In genomic region chr17:16033729-16034349, GRCh38 we compare ENCODE assay signal across 18 cellular contexts.
DNase-seq lines count a peak whose midpoint lies in the region; ATAC-seq and FAIRE-seq lines count a peak whose summit lies in the region.
"Had no signal": no experiment of that assay in that cellular context is flagged by ENCODE, and none has a peak within 500 bp of the region (broad histone marks: within the 10 kb centered on the region; RNA-seq: fewer than 3 reads in every experiment).

No MANE protein-coding gene starts in this region.

- no peaks in the 10 kb centered on the region for H3K9me3 Mint-ChIP-seq in activated T-cell treated with anti-CD3 and anti-CD28 coated beads, Interleukin-2, amount 50 U/mL, for 24 hours
- H3K9me3 Mint-ChIP-seq in activated naive CD8-positive, alpha-beta T cell treated with anti-CD3 and anti-CD28 coated beads, Interleukin-2, amount 50 U/mL, for 24 hours = no peaks in the 10 kb centered on the region
- H3K9me3 Mint-ChIP-seq in stimulated activated effector memory CD8-positive, alpha-beta T cell treated with anti-CD3 and anti-CD28 coated beads, Interleukin-12 subunit alpha, Interleukin-12 subunit beta, amount 100 ng/mL, for 72 hours = no peaks in the 10 kb centered on the region

- FAIRE-seq in urothelium cell line (lab: Jason Lieb, UNC) = no peak
- FAIRE-seq: A549 had no signal

- no peak for ATAC-seq in activated naive CD8-positive, alpha-beta T cell treated with anti-CD3 and anti-CD28 coated beads, Interleukin-2, amount 50 U/mL, for 24 hours
- ATAC-seq in stimulated activated effector memory CD8-positive, alpha-beta T cell treated with anti-CD3 and anti-CD28 coated beads, Interleukin-12 subunit alpha, Interleukin-12 subunit beta, amount 100 ng/mL, for 72 hours = no peak
- ATAC-seq: A549, HCT116 had no signal

- H3K27ac Mint-ChIP-seq in activated T-cell treated with anti-CD3 and anti-CD28 coated beads, Interleukin-2, amount 50 U/mL, for 24 hours = peak overlapping the region; percentile 71
- peak overlapping the region; percentile 14 for H3K27ac Mint-ChIP-seq in activated naive CD8-positive, alpha-beta T cell treated with anti-CD3 and anti-CD28 coated beads, Interleukin-2, amount 50 U/mL, for 24 hours
- peak overlapping the region; percentile 73 for H3K27ac Mint-ChIP-seq in stimulated activated effector memory CD8-positive, alpha-beta T cell treated with anti-CD3 and anti-CD28 coated beads, Interleukin-12 subunit alpha, Interleukin-12 subunit beta, amount 100 ng/mL, for 72 hours

- H3K27me3 Mint-ChIP-seq in activated T-cell treated with anti-CD3 and anti-CD28 coated beads, Interleukin-2, amount 50 U/mL, for 24 hours = no peaks in the 10 kb centered on the region
- H3K27me3 Mint-ChIP-seq in activated naive CD8-positive, alpha-beta T cell treated with anti-CD3 and anti-CD28 coated beads, Interleukin-2, amount 50 U/mL, for 24 hours = no peaks in the 10 kb centered on the region

- peaks cover 42% of the 10 kb centered on the region for H3K4me1 Mint-ChIP-seq in activated T-cell treated with anti-CD3 and anti-CD28 coated beads, Interleukin-2, amount 50 U/mL, for 24 hours (ENCODE audit: low read depth)
- H3K4me1 Mint-ChIP-seq in activated naive CD8-positive, alpha-beta T cell treated with anti-CD3 and anti-CD28 coated beads, Interleukin-2, amount 50 U/mL, for 24 hours = peaks cover 24% of the 10 kb centered on the region
- H3K4me1 Mint-ChIP-seq in stimulated activated effector memory CD8-positive, alpha-beta T cell treated with anti-CD3 and anti-CD28 coated beads, Interleukin-12 subunit alpha, Interleukin-12 subunit beta, amount 100 ng/mL, for 72 hours = peaks cover 11% of the 10 kb centered on the region

- no peak overlapping the region for H3K4me3 Mint-ChIP-seq in activated T-cell treated with anti-CD3 and anti-CD28 coated beads, Interleukin-2, amount 50 U/mL, for 24 hours
- no peak overlapping the region for H3K4me3 Mint-ChIP-seq in activated naive CD8-positive, alpha-beta T cell treated with anti-CD3 and anti-CD28 coated beads, Interleukin-2, amount 50 U/mL, for 24 hours
- no peak overlapping the region for H3K4me3 Mint-ChIP-seq in stimulated activated effector memory CD8-positive, alpha-beta T cell treated with anti-CD3 and anti-CD28 coated beads, Interleukin-12 subunit alpha, Interleukin-12 subunit beta, amount 100 ng/mL, for 72 hours

- DNase-seq in activated T-cell treated with anti-CD3 and anti-CD28 coated beads, Interleukin-2, amount 50 U/mL, for 24 hours = no peak
- no peak for DNase-seq in activated T-cell treated with anti-CD3 and anti-CD28 coated beads for 4 hours
- peak; percentile 47 for DNase-seq in NCI-H1048 (lab: John Stamatoyannopoulos, UW)
- DNase-seq in activated naive CD8-positive, alpha-beta T cell treated with anti-CD3 and anti-CD28 coated beads, Interleukin-2, amount 50 U/mL, for 24 hours = no peak
- no peak for DNase-seq in stimulated activated effector memory CD8-positive, alpha-beta T cell treated with anti-CD3 and anti-CD28 coated beads, Interleukin-12 subunit alpha, Interleukin-12 subunit beta, amount 100 ng/mL, for 72 hours (ENCODE audit: low spot score in 2 of 2)
- DNase-seq in urothelium cell line (ENCODE audit: low spot score) = no peak
- no peak for DNase-seq in SW480 (ENCODE audit: low spot score)
- no peak for DNase-seq in GM03348 (ENCODE audit: low spot score)
- DNase-seq: DND-41, GDM1, MV-4-11, NCI-H1436 treated with DMSO at 0.1 percent for 48 hours, NCI-H2081 treated with DMSO at 0.1 percent for 48 hours, NCI-H2227 treated with DMSO at 0.1 percent for 48 hours, NCI-H524 treated with DMSO at 0.1 percent for 48 hours, RPMI8226 had no signal

- peaks cover 100% of the 10 kb centered on the region for H3K36me3 Mint-ChIP-seq in activated T-cell treated with anti-CD3 and anti-CD28 coated beads, Interleukin-2, amount 50 U/mL, for 24 hours (ENCODE audit: low read depth)
- H3K36me3 Mint-ChIP-seq in activated naive CD8-positive, alpha-beta T cell treated with anti-CD3 and anti-CD28 coated beads, Interleukin-2, amount 50 U/mL, for 24 hours (ENCODE audit: low read depth) = peaks cover 81% of the 10 kb centered on the region
- peaks cover 100% of the 10 kb centered on the region for H3K36me3 Mint-ChIP-seq in stimulated activated effector memory CD8-positive, alpha-beta T cell treated with anti-CD3 and anti-CD28 coated beads, Interleukin-12 subunit alpha, Interleukin-12 subunit beta, amount 100 ng/mL, for 72 hours

Comparison
In these comparisons a context has a peak if more than half of its experiments do, and no peak if none do; other contexts are left out.
1. H3K27ac Mint-ChIP-seq: peak in every context shown above with its lines; median percentile 73 in stimulated activated effector memory CD8-positive, alpha-beta T cell treated with anti-CD3 and anti-CD28 coated beads, Interleukin-12 subunit alpha, Interleukin-12 subunit beta, amount 100 ng/mL, for 72 hours; 71 in activated T-cell treated with anti-CD3 and anti-CD28 coated beads, Interleukin-2, amount 50 U/mL, for 24 hours; 14 in activated naive CD8-positive, alpha-beta T cell treated with anti-CD3 and anti-CD28 coated beads, Interleukin-2, amount 50 U/mL, for 24 hours.